2 cellular contexts compared by ENCODE assay signal in the genomic region with DNA sequence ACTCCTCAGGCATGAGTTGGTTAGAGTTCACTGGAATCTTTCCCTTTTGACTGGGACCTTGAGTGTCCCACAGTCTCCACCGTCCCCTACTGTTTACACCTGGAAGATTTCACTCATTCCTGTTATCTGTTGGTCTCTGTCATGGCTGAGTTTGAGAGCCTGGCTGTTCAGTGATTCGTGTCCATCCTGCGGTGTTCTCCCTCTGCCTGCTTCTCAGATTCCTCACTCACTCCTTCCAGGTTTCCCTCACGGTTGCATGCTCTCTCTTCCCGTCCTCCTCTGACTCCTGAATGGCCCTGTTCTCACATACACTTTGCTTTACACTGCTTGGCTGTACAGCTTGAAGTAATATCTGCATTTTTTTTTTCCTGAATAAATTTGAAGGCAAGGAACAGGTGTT.
TF ChIP-seq lines count a peak whose summit lies in the region.

No MANE protein-coding gene starts in this region.

TF ChIP-seq in IMR-90, 13 proteins besides CTCF, POLR2A, EP300 and RAD21:
- TF ChIP-seq ELK1 (IDR thresholded peaks at IDR 0.05; ENCODE audit: borderline replicate concordance, low read depth, low read length), result no peak
- no peak for TF ChIP-seq MAZ (IDR thresholded peaks at IDR 0.05; ENCODE audit: borderline replicate concordance, low read depth, low read length)
- no peak for TF ChIP-seq RFX5 (IDR thresholded peaks at IDR 0.05; ENCODE audit: low read depth, low read length)
- TF ChIP-seq FOS (IDR thresholded peaks at IDR 0.05; ENCODE audit: low read depth, low read length), result no peak
- no peak for TF ChIP-seq BHLHE40 (IDR thresholded peaks at IDR 0.05; ENCODE audit: low read depth, low read length)
- TF ChIP-seq NFE2L2 (IDR thresholded peaks at IDR 0.05; ENCODE audit: low read depth, low read length), result no peak
- TF ChIP-seq MXI1 (IDR thresholded peaks at IDR 0.05; ENCODE audit: borderline replicate concordance, low read depth, low read length), result no peak
- no peak for TF ChIP-seq MAFK (IDR thresholded peaks at IDR 0.05; ENCODE audit: low read depth, low read length)
- TF ChIP-seq CHD1 (IDR thresholded peaks at IDR 0.05; ENCODE audit: low read depth, low read length), result no peak
- TF ChIP-seq RCOR1 (IDR thresholded peaks at IDR 0.05; ENCODE audit: insufficient replicate concordance, low read length), result no peak
- TF ChIP-seq USF2 (IDR thresholded peaks at IDR 0.05; ENCODE audit: low read depth, low read length), result no peak

TF ChIP-seq in HepG2, 621 proteins besides CTCF, POLR2A, EP300 and RAD21:
- no peak for TF ChIP-seq NR2F1 (CRISPR knock-in tag; IDR thresholded peaks at IDR 0.05)
- no peak for TF ChIP-seq RELA (CRISPR knock-in tag; IDR thresholded peaks at IDR 0.05)
- no peak for TF ChIP-seq RFX5 (IDR thresholded peaks at IDR 0.05; ENCODE audit: low read depth, low read length)
- TF ChIP-seq ZSCAN20 (CRISPR knock-in tag; IDR thresholded peaks at IDR 0.05; ENCODE audit: borderline replicate concordance), result no peak
- TF ChIP-seq KLF6 (CRISPR knock-in tag; IDR thresholded peaks at IDR 0.05), result no peak
- no peak for TF ChIP-seq IRF2 (CRISPR knock-in tag; IDR thresholded peaks at IDR 0.05)
- no peak for TF ChIP-seq GABPB1 (CRISPR knock-in tag; IDR thresholded peaks at IDR 0.05)
